In the genomic region with DNA sequence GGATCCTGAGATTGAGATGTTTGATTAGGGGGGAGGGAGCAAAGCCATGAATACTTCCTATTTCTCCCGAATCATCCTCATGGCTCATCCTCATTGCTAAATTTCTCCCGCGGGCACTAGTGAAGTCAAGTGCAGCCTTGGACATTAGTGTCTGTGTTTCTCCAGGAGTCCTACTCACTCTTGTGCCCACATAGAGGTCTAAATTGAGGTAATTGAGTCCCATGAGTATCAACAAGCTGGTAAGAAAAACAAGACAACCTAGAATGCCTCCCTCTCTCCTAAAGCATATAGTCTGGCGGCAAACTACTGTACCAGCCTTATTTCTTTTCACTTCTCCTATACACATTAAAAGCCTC, we compare ENCODE assay signal across 8 cellular contexts. TPM values are rescaled to one million over a fixed set of nuclear protein-coding genes. Genes with fewer than 3 reads are reported as not detected.
A peak's percentile ranks its signal among the peaks of the same experiment; 100 is the strongest.
DNase-seq lines count a peak whose midpoint lies in the region; ATAC-seq and TF ChIP-seq lines count a peak whose summit lies in the region.

No MANE protein-coding gene starts in this region.

- H3K27ac ChIP-seq in HUES6 (ENCODE audit: low read depth, low read length) (peak overlapping the region; percentile 73), breast epithelium (peak overlapping the region; percentile 95 to 96)

- TF ChIP-seq POLR2A in breast epithelium (IDR thresholded peaks at IDR 0.05), result no peak

- peak overlapping the region; percentile 93 for H3K4me3 ChIP-seq in HUES6 (ENCODE audit: low read depth, low read length)
- peak overlapping the region; percentile 75 to 89 (median 86) for H3K4me3 ChIP-seq in breast epithelium

- H3K36me3 Mint-ChIP-seq in activated CD4-positive, alpha-beta T cell treated with anti-CD3 and anti-CD28 coated beads for 36 hours (ENCODE audit: low read depth), result peaks cover 13% of the 10 kb centered on the region
- H3K36me3 Mint-ChIP-seq in naive B cell, result peaks cover 3 to 7% of the 10 kb centered on the region in 2 donors

- CTCF ChIA-PET in activated CD4-positive, alpha-beta T cell treated with anti-CD3 and anti-CD28 coated beads for 36 hours (lab: Charles Lee), result no interaction called here

- no peaks in the 10 kb centered on the region; the same call in 1 of the 2 replicates for H3K36me3 ChIP-seq in HUES6 (ENCODE audit: control insufficient read depth, insufficient read depth, low read length)
- H3K36me3 ChIP-seq in breast epithelium, result no peaks in the 10 kb centered on the region

- no peaks in the 10 kb centered on the region for H3K9me3 Mint-ChIP-seq in activated CD4-positive, alpha-beta T cell treated with anti-CD3 and anti-CD28 coated beads for 36 hours (ENCODE audit: low read depth)
- no peaks in the 10 kb centered on the region for H3K9me3 Mint-ChIP-seq in naive B cell

- H3K9me3 ChIP-seq in HUES6 (ENCODE audit: control insufficient read depth, insufficient read depth, low read depth, low read length) (no peaks in the 10 kb centered on the region), breast epithelium (no peaks in the 10 kb centered on the region)

- no peak for DNase-seq in activated CD4-positive, alpha-beta T cell treated with anti-CD3 and anti-CD28 coated beads for 36 hours
- no peak for DNase-seq in activated CD4-positive, alpha-beta T cell treated with anti-CD3 and anti-CD28 coated beads, Interleukin-2, amount 50 U/mL, for 1 hour
- DNase-seq in breast epithelium (ENCODE audit: low spot score in 2 of 2) (no peak), naive B cell (no peak), head of caudate nucleus (no peak), amygdala (lab: John Stamatoyannopoulos, UW) (no peak)

- intact Hi-C loops in activated CD4-positive, alpha-beta T cell treated with anti-CD3 and anti-CD28 coated beads for 36 hours (cut with DNase I, micrococcal nuclease), result loop anchor here in 1 of 2 experiments (2.0 kb wide), 2 partner anchors 87 to 1987 kb away; a partner anchor contains a TSS
- intact Hi-C loops in breast epithelium (cut with DNase I; ENCODE audit: low total_unique reads), result no loop called here
- intact Hi-C loops in head of caudate nucleus (cut with DNase I), result no loop called here

- no peaks in the 10 kb centered on the region for H3K4me1 ChIP-seq in HUES6 (ENCODE audit: control insufficient read depth, insufficient read depth, low read length)
- H3K4me1 ChIP-seq in breast epithelium, result peaks cover 0 to 13% of the 10 kb centered on the region in 2 donors

- H3K27me3 Mint-ChIP-seq in activated CD4-positive, alpha-beta T cell treated with anti-CD3 and anti-CD28 coated beads for 36 hours, result no peaks in the 10 kb centered on the region
- no peaks in the 10 kb centered on the region for H3K27me3 Mint-ChIP-seq in naive B cell

- H3K4me3 Mint-ChIP-seq in activated CD4-positive, alpha-beta T cell treated with anti-CD3 and anti-CD28 coated beads for 36 hours, result peak overlapping the region; percentile 97
- peak overlapping the region; percentile 93 to 99 (median 97) for H3K4me3 Mint-ChIP-seq in naive B cell

- peak overlapping the region; percentile 94 for H3K9ac ChIP-seq in HUES6 (ENCODE audit: low read length)

- peak; percentile 11 for ATAC-seq in activated CD4-positive, alpha-beta T cell treated with anti-CD3 and anti-CD28 coated beads for 36 hours
- no peak for ATAC-seq in naive B cell (ENCODE audit: low read depth in 2 of 2)
- no peak for ATAC-seq in GM18520 (IDR thresholded peaks at IDR 0.05; ENCODE audit: unreplicated experiment)

- POLR2A ChIA-PET in activated CD4-positive, alpha-beta T cell treated with anti-CD3 and anti-CD28 coated beads for 36 hours (lab: Charles Lee), result interaction anchor here (0.5 kb wide), 1 partner anchor 89 kb away, joined by 4 read pairs; no protein-coding TSS in a partner anchor

- peak overlapping the region; percentile 96 for H3K27ac Mint-ChIP-seq in activated CD4-positive, alpha-beta T cell treated with anti-CD3 and anti-CD28 coated beads for 36 hours
- H3K27ac Mint-ChIP-seq in naive B cell, result peak overlapping the region; percentile 96 to 99 (median 98)

- H3K4me1 Mint-ChIP-seq in activated CD4-positive, alpha-beta T cell treated with anti-CD3 and anti-CD28 coated beads for 36 hours, result peaks cover 34% of the 10 kb centered on the region
- peaks cover 51 to 70% (median 68%) of the 10 kb centered on the region in 3 donors for H3K4me1 Mint-ChIP-seq in naive B cell

- TF ChIP-seq CTCF in breast epithelium (IDR thresholded peaks at IDR 0.05), result no peak

- H3K27me3 ChIP-seq in HUES6 (ENCODE audit: control insufficient read depth, insufficient read depth, low read length) (no peaks in the 10 kb centered on the region), breast epithelium (no peaks in the 10 kb centered on the region)

RNA-seq across cellular contexts. Expression of a gene that starts 0.4 kb away (rescaled TPM):
- total RNA-seq in activated CD4-positive, alpha-beta T cell treated with anti-CD3 and anti-CD28 coated beads for 36 hours, result 10 to 100 TPM; 14.1 to 16.6 TPM
- 1 to 10 TPM; 2.9 to 9.7 (median 6.4) TPM for total RNA-seq in breast epithelium
- polyA plus RNA-seq in naive B cell (ENCODE audit: low read depth in 6 of 6), result 1 to 10 TPM; 2.8 to 8.7 (median 6.6) TPM

RNA-seq across cellular contexts. Expression of a gene that starts 0.5 kb away (rescaled TPM):
- 10 to 100 TPM; 10.5 to 14.8 TPM for total RNA-seq in activated CD4-positive, alpha-beta T cell treated with anti-CD3 and anti-CD28 coated beads for 36 hours
- total RNA-seq in breast epithelium, result 10 to 100 TPM; 15.1 to 23.2 (median 17.0) TPM
- polyA plus RNA-seq in naive B cell (ENCODE audit: low read depth in 6 of 6), result 10 to 100 TPM in 3 of 6 donors, 1 to 10 TPM in 3; 5.0 to 12.1 (median 9.5) TPM

RNA-seq across cellular contexts. Expression of a gene that starts 36.1 kb away (rescaled TPM):
- total RNA-seq in activated CD4-positive, alpha-beta T cell treated with anti-CD3 and anti-CD28 coated beads for 36 hours, result not detected
- not detected for total RNA-seq in breast epithelium
- not detected for polyA plus RNA-seq in naive B cell (ENCODE audit: low read depth in 6 of 6)
